In genomic region chr3:189277711-189278110, GRCh38 we compare ENCODE assay signal across 14 cellular contexts.
DNase-seq lines count a peak whose midpoint lies in the region; ATAC-seq and TF ChIP-seq lines count a peak whose summit lies in the region.
"Had no signal": no experiment of that assay in that cellular context is flagged by ENCODE, and none has a peak within 500 bp of the region (broad histone marks: within the 10 kb centered on the region; RNA-seq: fewer than 3 reads in every experiment).

No MANE protein-coding gene starts in this region.

- H3K4me3 ChIP-seq in Loucy (ENCODE audit: low read length, poor library complexity, severe bottlenecking) (no peak overlapping the region), skeletal muscle cell (ENCODE audit: low read depth, low read length) (no peak overlapping the region), Caco-2 (ENCODE audit: low read depth, low read length) (no peak overlapping the region)
- H3K4me3 ChIP-seq: mucosa of descending colon, Peyer's patch had no signal

- no peaks in the 10 kb centered on the region for H4K20me1 ChIP-seq in Loucy (ENCODE audit: insufficient read depth, low read length, poor library complexity, severe bottlenecking)

- TF ChIP-seq CTCF in Loucy (conservative IDR thresholded peaks at IDR 0.05; ENCODE audit: low read length) (no peak), Caco-2 (IDR thresholded peaks at IDR 0.05; ENCODE audit: insufficient read depth in 1 of 2, low read depth in 1 of 2, low read length in 1 of 2, severe bottlenecking in 1 of 2, unreplicated experiment in 1 of 2) (no peak)

- POLR2A ChIA-PET in Caco-2 (lab: Charles Lee) = no interaction called here

- H3K27me3 ChIP-seq in Loucy (ENCODE audit: insufficient read depth, low read length, poor library complexity, severe bottlenecking) (no peaks in the 10 kb centered on the region), Caco-2 (replicated peaks; ENCODE audit: control insufficient read depth, insufficient read depth, low read length) (no peaks in the 10 kb centered on the region)
- H3K27me3 ChIP-seq: Peyer's patch had no signal

- peaks cover 6% of the 10 kb centered on the region for H3K36me3 Mint-ChIP-seq in activated CD8-positive, alpha-beta memory T cell treated with anti-CD3 and anti-CD28 coated beads, Interleukin-2, amount 10 ng/mL, durations not matched to agents 7 days and 5 days
- H3K36me3 Mint-ChIP-seq in T-helper 2 cell treated with Interferon-gamma antibody and Interleukin-4, amounts not matched to agents 5 μg/mL and 100 μg/mL, for 36 hours (ENCODE audit: low read depth) = peaks cover 5% of the 10 kb centered on the region
- H3K36me3 Mint-ChIP-seq in Caco-2 (ENCODE audit: insufficient read depth, unreplicated experiment) = no peaks in the 10 kb centered on the region

- ATAC-seq in activated CD8-positive, alpha-beta memory T cell treated with anti-CD3 and anti-CD28 coated beads, Interleukin-2, amount 10 ng/mL, durations not matched to agents 7 days and 5 days = peak; percentile 47
- no peak for ATAC-seq in GM19023 (IDR thresholded peaks at IDR 0.05; ENCODE audit: unreplicated experiment)

- H3K9me3 ChIP-seq in Loucy (ENCODE audit: insufficient read depth, low read depth, low read length) (no peaks in the 10 kb centered on the region), Caco-2 (no peaks in the 10 kb centered on the region)
- H3K9me3 ChIP-seq: mucosa of descending colon, Peyer's patch had no signal

- H3K4me1 ChIP-seq in Loucy (ENCODE audit: insufficient read depth, low read length, poor library complexity, severe bottlenecking) = peaks cover 39% of the 10 kb centered on the region
- H3K4me1 ChIP-seq in Caco-2 = no peaks in the 10 kb centered on the region
- H3K4me1 ChIP-seq: Peyer's patch had no signal

- no peaks in the 10 kb centered on the region for H3F3A ChIP-seq in Loucy (ENCODE audit: low read depth)

- peaks cover 3% of the 10 kb centered on the region for H3K9me3 Mint-ChIP-seq in activated CD8-positive, alpha-beta memory T cell treated with anti-CD3 and anti-CD28 coated beads, Interleukin-2, amount 10 ng/mL, durations not matched to agents 7 days and 5 days (ENCODE audit: low read depth)
- peaks cover 11% of the 10 kb centered on the region for H3K9me3 Mint-ChIP-seq in T-helper 2 cell treated with Interferon-gamma antibody and Interleukin-4, amounts not matched to agents 5 μg/mL and 100 μg/mL, for 36 hours
- no peaks in the 10 kb centered on the region for H3K9me3 Mint-ChIP-seq in Caco-2 (ENCODE audit: unreplicated experiment)
- H3K9me3 Mint-ChIP-seq: dendritic cell treated with granulocyte-macrophage colony-stimulating factor and Interleukin-4, amounts not matched to agents 40 ng/mL and 50 ng/mL, for 4 days had no signal

- H3K27ac Mint-ChIP-seq in activated CD8-positive, alpha-beta memory T cell treated with anti-CD3 and anti-CD28 coated beads, Interleukin-2, amount 10 ng/mL, durations not matched to agents 7 days and 5 days = no peak overlapping the region
- H3K27ac Mint-ChIP-seq in T-helper 2 cell treated with Interferon-gamma antibody and Interleukin-4, amounts not matched to agents 5 μg/mL and 100 μg/mL, for 36 hours = no peak overlapping the region
- no peak overlapping the region for H3K27ac Mint-ChIP-seq in Caco-2 (ENCODE audit: unreplicated experiment)
- H3K27ac Mint-ChIP-seq: dendritic cell treated with granulocyte-macrophage colony-stimulating factor and Interleukin-4, amounts not matched to agents 40 ng/mL and 50 ng/mL, for 4 days; progenitor cell of endocrine pancreas had no signal

- H3K4me1 Mint-ChIP-seq in activated CD8-positive, alpha-beta memory T cell treated with anti-CD3 and anti-CD28 coated beads, Interleukin-2, amount 10 ng/mL, durations not matched to agents 7 days and 5 days = peaks cover 24% of the 10 kb centered on the region
- H3K4me1 Mint-ChIP-seq in T-helper 2 cell treated with Interferon-gamma antibody and Interleukin-4, amounts not matched to agents 5 μg/mL and 100 μg/mL, for 36 hours (ENCODE audit: low read depth) = peaks cover 42% of the 10 kb centered on the region
- H3K4me1 Mint-ChIP-seq in Caco-2 (ENCODE audit: low read depth, unreplicated experiment) = peaks cover 8% of the 10 kb centered on the region

- DNase-seq in activated CD8-positive, alpha-beta memory T cell treated with anti-CD3 and anti-CD28 coated beads, Interleukin-2, amount 10 ng/mL, durations not matched to agents 7 days and 5 days = no peak
- no peak for DNase-seq in activated CD8-positive, alpha-beta memory T cell treated with anti-CD3 and anti-CD28 coated beads for 24 hours
- DNase-seq in T-helper 2 cell treated with Interferon-gamma antibody and Interleukin-4, amounts not matched to agents 5 μg/mL and 100 μg/mL, for 36 hours (ENCODE audit: low spot score) = peak; percentile 22
- peak; percentile 32 for DNase-seq in skeletal muscle cell (ENCODE audit: low read depth)
- no peak for DNase-seq in hippocampal formation (lab: John Stamatoyannopoulos, UW)
- no peak for DNase-seq in Caco-2
- DNase-seq: DMS53, mucosa of descending colon, Peyer's patch had no signal

- no peaks in the 10 kb centered on the region for H3K9me2 ChIP-seq in Loucy (replicated peaks; ENCODE audit: low read depth, low read length)

- H3K4me3 Mint-ChIP-seq in activated CD8-positive, alpha-beta memory T cell treated with anti-CD3 and anti-CD28 coated beads, Interleukin-2, amount 10 ng/mL, durations not matched to agents 7 days and 5 days = no peak overlapping the region
- H3K4me3 Mint-ChIP-seq in T-helper 2 cell treated with Interferon-gamma antibody and Interleukin-4, amounts not matched to agents 5 μg/mL and 100 μg/mL, for 36 hours = no peak overlapping the region
- H3K4me3 Mint-ChIP-seq in Caco-2 (ENCODE audit: unreplicated experiment) = no peak overlapping the region
- H3K4me3 Mint-ChIP-seq: dendritic cell treated with granulocyte-macrophage colony-stimulating factor and Interleukin-4, amounts not matched to agents 40 ng/mL and 50 ng/mL, for 4 days had no signal

- no peak overlapping the region for H3K9ac ChIP-seq in Loucy (ENCODE audit: low read depth, low read length, poor library complexity, severe bottlenecking)
- H3K9ac ChIP-seq: KMS-11 had no signal

- H3K27me3 Mint-ChIP-seq in activated CD8-positive, alpha-beta memory T cell treated with anti-CD3 and anti-CD28 coated beads, Interleukin-2, amount 10 ng/mL, durations not matched to agents 7 days and 5 days = no peaks in the 10 kb centered on the region
- no peaks in the 10 kb centered on the region for H3K27me3 Mint-ChIP-seq in T-helper 2 cell treated with Interferon-gamma antibody and Interleukin-4, amounts not matched to agents 5 μg/mL and 100 μg/mL, for 36 hours (ENCODE audit: low read depth)
- no peaks in the 10 kb centered on the region for H3K27me3 Mint-ChIP-seq in Caco-2 (ENCODE audit: insufficient read depth, unreplicated experiment)

- CTCF ChIA-PET in activated CD8-positive, alpha-beta memory T cell treated with anti-CD3 and anti-CD28 coated beads, Interleukin-2, amount 10 ng/mL, durations not matched to agents 7 days and 5 days (lab: Charles Lee) = interaction anchor here (1.1 to 1.2 kb wide), 2 partner anchors 683 to 689 kb away, joined by 3 to 4 read pairs; no protein-coding TSS in a partner anchor
- CTCF ChIA-PET in Caco-2 (lab: Charles Lee) = no interaction called here

- H2AFZ ChIP-seq in Loucy (ENCODE audit: low read length) = peak overlapping the region; percentile 50

- BruUV-seq in Caco-2 (replicated peaks; lab: Mats Ljungman, UMichigan) = no TSS peak

- H3K79me2 ChIP-seq in Loucy (ENCODE audit: insufficient read depth, low read length) = no peaks in the 10 kb centered on the region

- no peak overlapping the region for H3K4me2 ChIP-seq in Loucy (ENCODE audit: low read depth, low read length, poor library complexity, severe bottlenecking)
- H3K4me2 ChIP-seq: KMS-11 had no signal

- H3K36me3 ChIP-seq in Loucy (ENCODE audit: insufficient read depth, low read length) = no peaks in the 10 kb centered on the region
- no peaks in the 10 kb centered on the region for H3K36me3 ChIP-seq in Caco-2 (ENCODE audit: control insufficient read depth, insufficient read depth, low read length)
- H3K36me3 ChIP-seq: Peyer's patch had no signal

- intact Hi-C loops in Caco-2 (cut with micrococcal nuclease; ENCODE audit: unreplicated experiment) = loop anchor here (10.0 kb wide), 1 partner anchor 177 kb away; no protein-coding TSS in a partner anchor

Comparison
In these comparisons a context has a peak if more than half of its experiments do, and no peak if none do; other contexts are left out.
1. DNase-seq: peak in T-helper 2 cell treated with Interferon-gamma antibody and Interleukin-4, amounts not matched to agents 5 μg/mL and 100 μg/mL, for 36 hours (single experiment) and skeletal muscle cell (single experiment); none in activated CD8-positive, alpha-beta memory T cell treated with anti-CD3 and anti-CD28 coated beads, Interleukin-2, amount 10 ng/mL, durations not matched to agents 7 days and 5 days (single experiment), activated CD8-positive, alpha-beta memory T cell treated with anti-CD3 and anti-CD28 coated beads for 24 hours (single experiment), hippocampal formation (0 of 2) and Caco-2 (0 of 2).